ENCODE assay signal across 7 cellular contexts in the genomic region with DNA sequence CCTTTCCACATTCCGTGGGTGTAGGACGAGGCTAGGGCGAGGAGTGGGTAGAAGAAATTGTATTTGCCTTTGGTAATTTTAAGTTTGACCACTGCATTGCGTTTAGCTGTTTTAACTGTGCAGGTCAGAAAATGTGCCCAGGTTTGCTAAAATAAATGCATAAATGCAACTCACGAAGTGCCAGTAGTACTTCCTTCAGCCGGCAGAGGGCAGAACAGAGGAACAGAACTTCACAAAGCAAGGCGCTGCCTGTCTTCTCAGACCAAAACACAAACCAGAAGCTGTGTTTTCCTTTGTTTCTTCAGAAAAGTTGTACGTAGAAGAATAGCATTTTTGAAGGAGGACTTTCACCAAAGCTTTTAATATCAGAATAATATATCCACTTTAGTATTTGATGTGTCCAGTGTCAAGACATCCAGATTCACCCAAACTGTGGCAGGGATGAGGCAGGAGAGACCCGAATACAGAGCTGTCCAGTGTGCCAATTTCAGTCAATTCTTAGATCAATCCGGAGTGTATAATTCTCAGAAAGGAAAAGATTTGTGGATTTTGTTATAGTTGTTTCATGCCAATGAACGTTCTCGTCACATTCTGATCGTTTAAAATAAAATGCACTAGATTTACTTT.
DNase-seq lines count a peak whose midpoint lies in the region; ATAC-seq lines count a peak whose summit lies in the region.

No MANE protein-coding gene starts in this region.

- H3K36me3 ChIP-seq in H7 (replicated peaks; ENCODE audit: control insufficient read depth, insufficient read depth, low read length), result no peaks in the 10 kb centered on the region

- peak; percentile 62 for DNase-seq in GM03348 (ENCODE audit: low spot score)
- peak; percentile 49 for DNase-seq in H7
- peak; percentile 50 to 75 (median 61) for DNase-seq in NCI-H1417 (lab: John Stamatoyannopoulos, UW)
- DNase-seq in activated CD4-positive, alpha-beta T cell treated with anti-CD3 and anti-CD28 coated beads for 48 hours, result peak; percentile 83
- DNase-seq in ecto neural progenitor cell (ENCODE audit: low spot score), result peak; percentile 79
- peak; percentile 9 to 26 for DNase-seq in memory B cell (ENCODE audit: low spot score in 2 of 2)
- peak; percentile 19 for DNase-seq in stimulated activated CD8-positive, alpha-beta memory T cell treated with anti-CD3 and anti-CD28 coated beads, Interleukin-4, amount 100 ng/mL, for 24 hours (ENCODE audit: low read depth)

- H3K4me3 Mint-ChIP-seq in memory B cell, result no peak overlapping the region

- H3K27ac Mint-ChIP-seq in memory B cell, result no peak overlapping the region

- no peaks in the 10 kb centered on the region for H3K9me3 Mint-ChIP-seq in memory B cell

- H3K4me3 ChIP-seq in H7 (ENCODE audit: insufficient read depth, low read depth, low read length), result no peak overlapping the region

- no peak for ATAC-seq in memory B cell (ENCODE audit: low read depth)

- H3K27me3 Mint-ChIP-seq in memory B cell, result no peaks in the 10 kb centered on the region

- H3K36me3 Mint-ChIP-seq in memory B cell, result no peaks in the 10 kb centered on the region

- H3K4me1 Mint-ChIP-seq in memory B cell, result no peaks in the 10 kb centered on the region

- H3K27me3 ChIP-seq in H7 (ENCODE audit: control insufficient read depth, insufficient read depth, low read length), result no peaks in the 10 kb centered on the region

Comparison
In these comparisons a context has a peak if more than half of its experiments do, and no peak if none do; other contexts are left out.
1. DNase-seq: peak in every context shown above with its lines; median percentile 83 in activated CD4-positive, alpha-beta T cell treated with anti-CD3 and anti-CD28 coated beads for 48 hours; 79 in ecto neural progenitor cell; 62 in GM03348; 61 in NCI-H1417; 49 in H7; 19 in stimulated activated CD8-positive, alpha-beta memory T cell treated with anti-CD3 and anti-CD28 coated beads, Interleukin-4, amount 100 ng/mL, for 24 hours; 18 in memory B cell.